8 cellular contexts compared by ENCODE assay signal in the genomic region with DNA sequence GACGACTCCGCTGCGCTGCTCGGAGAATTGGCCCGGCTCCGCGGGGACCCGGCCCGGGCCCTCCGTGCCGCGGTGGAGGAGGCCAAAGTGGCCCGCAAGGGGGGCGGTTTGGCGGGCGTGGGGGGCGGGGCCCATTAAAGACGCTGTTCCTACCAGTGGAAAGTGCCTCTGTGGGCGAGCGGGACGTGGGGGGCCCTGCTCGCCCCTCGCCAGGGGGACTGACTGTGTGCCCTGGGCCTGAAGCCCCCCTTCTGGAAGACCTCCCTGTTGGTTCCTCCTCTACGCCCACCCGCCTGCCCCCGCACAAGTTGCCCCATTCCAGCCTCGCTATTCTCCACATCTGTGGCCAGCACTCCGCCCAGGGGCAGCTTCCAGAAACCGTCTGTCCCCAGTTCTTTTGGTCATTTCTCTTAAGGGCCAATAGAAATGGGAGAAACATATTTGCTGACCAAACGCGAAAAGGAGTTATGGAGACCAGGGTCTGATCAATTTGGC. TPM values are rescaled to one million over a fixed set of nuclear protein-coding genes. Genes with fewer than 3 reads are reported as not detected.
DNase-seq lines count a peak whose midpoint lies in the region; ATAC-seq and TF ChIP-seq lines count a peak whose summit lies in the region.
"Had no signal": no experiment of that assay in that cellular context is flagged by ENCODE, and none has a peak within 500 bp of the region (broad histone marks: within the 10 kb centered on the region; RNA-seq: fewer than 3 reads in every experiment).

No MANE protein-coding gene starts in this region.

- H3K9me3 Mint-ChIP-seq in activated T-cell treated with anti-CD3 and anti-CD28 coated beads, Interleukin-2, amount 50 U/mL, for 24 hours = no peaks in the 10 kb centered on the region

- ATAC-seq in left cardiac atrium = no peak

- no peak overlapping the region for H3K27ac ChIP-seq in tibial artery

- H3K4me3 ChIP-seq in tibial artery = peak overlapping the region; percentile 55 to 71

- no peak for DNase-seq in activated T-cell treated with anti-CD3 and anti-CD28 coated beads, Interleukin-2, amount 50 U/mL, for 24 hours
- DNase-seq in activated T-cell treated with anti-CD3 and anti-CD28 coated beads for 4 hours (no peak), left cardiac atrium (peak; percentile 46), tibial artery (no peak), A172 (ENCODE audit: low spot score) (no peak), OCI-M1 (lab: John Stamatoyannopoulos, UW) (no peak)

- H3K36me3 Mint-ChIP-seq in activated T-cell treated with anti-CD3 and anti-CD28 coated beads, Interleukin-2, amount 50 U/mL, for 24 hours (ENCODE audit: low read depth) = peaks cover 10% of the 10 kb centered on the region

- no peaks in the 10 kb centered on the region for H3K36me3 ChIP-seq in tibial artery

- H3K27me3 Mint-ChIP-seq in activated T-cell treated with anti-CD3 and anti-CD28 coated beads, Interleukin-2, amount 50 U/mL, for 24 hours = peaks cover 35% of the 10 kb centered on the region

- peak overlapping the region; percentile 91 for H3K4me3 Mint-ChIP-seq in activated T-cell treated with anti-CD3 and anti-CD28 coated beads, Interleukin-2, amount 50 U/mL, for 24 hours

- peaks cover 49% of the 10 kb centered on the region for H3K4me1 Mint-ChIP-seq in activated T-cell treated with anti-CD3 and anti-CD28 coated beads, Interleukin-2, amount 50 U/mL, for 24 hours (ENCODE audit: low read depth)

- H3K27me3 ChIP-seq in tibial artery = peaks cover 3 to 45% of the 10 kb centered on the region in 2 donors

- H3K9me3 ChIP-seq in tibial artery = no peaks in the 10 kb centered on the region

- no peak for TF ChIP-seq CTCF in tibial artery (IDR thresholded peaks at IDR 0.05)

- H3K4me1 ChIP-seq in tibial artery = peaks cover 0 to 60% (median 48%) of the 10 kb centered on the region in 4 donors

- intact Hi-C loops in left cardiac atrium (cut with DNase I) (loop anchor here (5.0 to 10.0 kb wide), 4 partner anchors 50 to 127 kb away; a partner anchor contains a TSS), tibial artery (cut with DNase I; ENCODE audit: low total_unique reads) (loop anchor here (5.0 kb wide), 3 partner anchors 40 to 125 kb away; a partner anchor contains a TSS)

- H3K27ac Mint-ChIP-seq in activated T-cell treated with anti-CD3 and anti-CD28 coated beads, Interleukin-2, amount 50 U/mL, for 24 hours = no peak overlapping the region

RNA-seq across cellular contexts. Expression of a gene that starts 1.9 kb away (rescaled TPM):
- 10 to 100 TPM; 20.5 to 24.6 TPM for total RNA-seq in left cardiac atrium
- total RNA-seq in A172 (2014; rRNA removed; shearing (Covaris generic)) = 0.89 TPM in 1 of 2 replicates, not detected in the other

RNA-seq across cellular contexts. Expression of a gene that starts 2.2 kb away (rescaled TPM):
- 1 to 10 TPM; 2.7 to 2.9 TPM for total RNA-seq in left cardiac atrium
- 2.5 and 7.4 TPM in 2 replicates for total RNA-seq in A172 (2014; rRNA removed; shearing (Covaris generic))

RNA-seq across cellular contexts. Expression of a gene that starts 7.4 kb away (rescaled TPM):
- 10 to 100 TPM; 12.4 to 13.8 TPM for total RNA-seq in left cardiac atrium
- 14.1 and 20.2 TPM in 2 replicates for total RNA-seq in A172 (2014; rRNA removed; shearing (Covaris generic))

RNA-seq across cellular contexts. Expression of a gene that starts 8.8 kb away (rescaled TPM):
- not detected for total RNA-seq in left cardiac atrium
- not detected in 2 replicates for total RNA-seq in A172 (2014; rRNA removed; shearing (Covaris generic))
- total RNA-seq: dermis blood vessel endothelial cell, LHCN-M2 had no signal

RNA-seq across cellular contexts. Expression of a gene that starts 12.0 kb away (rescaled TPM):
- total RNA-seq in left cardiac atrium = not detected
- total RNA-seq in A172 (2014; rRNA removed; shearing (Covaris generic)) = not detected in 2 replicates
- total RNA-seq: dermis blood vessel endothelial cell, LHCN-M2 had no signal

Comparison
In these comparisons a context has a peak if more than half of its experiments do, and no peak if none do; other contexts are left out.
1. RNA of a gene that starts 1.9 kb away (total RNA-seq): 20.5 to 24.6 TPM in left cardiac atrium; 0.89 TPM in A172; every median in the first group is over 10 times any median in the second.